In genomic region chr1:167462341-167462740, GRCh38 we compare ENCODE assay signal across 24 cellular contexts. TPM values are rescaled to one million over a fixed set of nuclear protein-coding genes. Genes with fewer than 3 reads are reported as not detected.
DNase-seq lines count a peak whose midpoint lies in the region; ATAC-seq and TF ChIP-seq lines count a peak whose summit lies in the region.
"Had no signal": no experiment of that assay in that cellular context is flagged by ENCODE, and none has a peak within 500 bp of the region (broad histone marks: within the 10 kb centered on the region; RNA-seq: fewer than 3 reads in every experiment).

No MANE protein-coding gene starts in this region.

- no peak for ATAC-seq in Right ventricle myocardium inferior
- no peak for ATAC-seq in heart right ventricle
- peak in 1 of 4 experiments; percentile 21 for ATAC-seq in T-cell (replicated peaks in 1 of 4)
- ATAC-seq in naive thymus-derived CD4-positive, alpha-beta T cell: peak; percentile 10
- ATAC-seq in HG02798 (IDR thresholded peaks at IDR 0.05; ENCODE audit: poor library complexity, unreplicated experiment): no peak

- CTCF ChIA-PET in T-cell (lab: Charles Lee): interaction anchor here in 1 of 2 donors (1.7 kb wide), 1 partner anchor 26 kb away, joined by 3 read pairs; no protein-coding TSS in a partner anchor
- CTCF ChIA-PET in naive thymus-derived CD4-positive, alpha-beta T cell (lab: Charles Lee): interaction anchor here (0.7 to 1.7 kb wide), 3 partner anchors 12 to 20 kb away, joined by 3 to 4 read pairs (median 4); no protein-coding TSS in a partner anchor

- H3K4me3 Mint-ChIP-seq in T-cell: peak overlapping the region in 1 of 3 donors; percentile 46
- H3K4me3 Mint-ChIP-seq in naive thymus-derived CD4-positive, alpha-beta T cell: peak overlapping the region in 4 of 10 donors; percentile 63 to 81 (median 70)
- H3K4me3 Mint-ChIP-seq: activated CD4-positive, alpha-beta memory T cell treated with anti-CD3 and anti-CD28 coated beads, Interleukin-2, amount 10 ng/mL, durations not matched to agents 7 days and 5 days; brain; mesothelial cell of epicardium; naive B cell had no signal

- peak overlapping the region; percentile 86 to 91 for H3K27ac Mint-ChIP-seq in T-cell
- H3K27ac Mint-ChIP-seq in naive thymus-derived CD4-positive, alpha-beta T cell: peak overlapping the region in 8 of 9 donors; percentile 87 to 98 (median 94)
- H3K27ac Mint-ChIP-seq: activated CD4-positive, alpha-beta memory T cell treated with anti-CD3 and anti-CD28 coated beads, Interleukin-2, amount 10 ng/mL, durations not matched to agents 7 days and 5 days; mesothelial cell of epicardium had no signal

- no peaks in the 10 kb centered on the region for H3K27me3 Mint-ChIP-seq in T-cell
- H3K27me3 Mint-ChIP-seq in naive thymus-derived CD4-positive, alpha-beta T cell: no peaks in the 10 kb centered on the region
- H3K27me3 Mint-ChIP-seq: activated CD4-positive, alpha-beta memory T cell treated with anti-CD3 and anti-CD28 coated beads, Interleukin-2, amount 10 ng/mL, durations not matched to agents 7 days and 5 days had no signal

- TF ChIP-seq EP300 in esophagus muscularis mucosa (IDR thresholded peaks at IDR 0.05): no peak

- 89 to 93% methylated on average over 8 of the region's 8 CpGs for WGBS in heart right ventricle, 2 donors
- 86% methylated on average over 7 of the region's 8 CpGs for WGBS in esophagus muscularis mucosa

- DNase-seq in Right ventricle myocardium inferior (ENCODE audit: missing footprints) (peak; percentile 39), heart right ventricle (no peak), T-cell (peak in 1 of 34 experiments; percentile 14), NCI-H2029 treated with DMSO at 0.1 percent for 48 hours (lab: John Stamatoyannopoulos, UW) (no peak), esophagus muscularis mucosa (ENCODE audit: extremely low spot score) (no peak)
- no peak for DNase-seq in naive thymus-derived CD4-positive, alpha-beta T cell
- DNase-seq: activated CD4-positive, alpha-beta memory T cell treated with anti-CD3 and anti-CD28 coated beads, Interleukin-2, amount 10 ng/mL, durations not matched to agents 7 days and 5 days; activated CD4-positive, CD25-positive, alpha-beta regulatory T cell; naive B cell; NCI-H1417 treated with DMSO at 0.1 percent for 48 hours; NCI-H2081 treated with DMSO at 0.1 percent for 48 hours; NCI-H226; spleen; substantia nigra had no signal

- no peak for TF ChIP-seq CTCF in heart right ventricle (IDR thresholded peaks at IDR 0.05)
- TF ChIP-seq CTCF in esophagus muscularis mucosa (IDR thresholded peaks at IDR 0.05): no peak

- H3K36me3 Mint-ChIP-seq in T-cell: peaks cover 27% of the 10 kb centered on the region
- peaks cover 0 to 19% (median 3%) of the 10 kb centered on the region in 5 donors for H3K36me3 Mint-ChIP-seq in naive thymus-derived CD4-positive, alpha-beta T cell
- H3K36me3 Mint-ChIP-seq: brain, mesothelial cell of epicardium, naive B cell had no signal

- H3K27me3 ChIP-seq in heart right ventricle (no peaks in the 10 kb centered on the region), esophagus muscularis mucosa (no peaks in the 10 kb centered on the region)
- H3K27me3 ChIP-seq in naive thymus-derived CD4-positive, alpha-beta T cell (ENCODE audit: control insufficient read depth in 2 of 2, insufficient read depth in 2 of 2, low read length in 2 of 2): no peaks in the 10 kb centered on the region
- H3K27me3 ChIP-seq: SJSA1, spleen had no signal

- peaks cover 78 to 87% (median 86%) of the 10 kb centered on the region in 3 donors for H3K4me1 Mint-ChIP-seq in T-cell
- peaks cover 43 to 99% (median 86%) of the 10 kb centered on the region in 7 donors for H3K4me1 Mint-ChIP-seq in naive thymus-derived CD4-positive, alpha-beta T cell
- H3K4me1 Mint-ChIP-seq: naive B cell had no signal

- peaks cover 0 to 5% (median 0%) of the 10 kb centered on the region in 9 donors for H3K4me1 ChIP-seq in heart right ventricle
- H3K4me1 ChIP-seq in naive thymus-derived CD4-positive, alpha-beta T cell (ENCODE audit: control insufficient read depth in 2 of 2, insufficient read depth in 2 of 2, low read length in 2 of 2): peaks cover 3 to 88% of the 10 kb centered on the region in 2 donors
- H3K4me1 ChIP-seq in esophagus muscularis mucosa: no peaks in the 10 kb centered on the region
- H3K4me1 ChIP-seq: SJSA1 had no signal

- no peaks in the 10 kb centered on the region for H3K9me3 Mint-ChIP-seq in T-cell
- H3K9me3 Mint-ChIP-seq in naive thymus-derived CD4-positive, alpha-beta T cell: no peaks in the 10 kb centered on the region
- H3K9me3 Mint-ChIP-seq: activated CD4-positive, alpha-beta memory T cell treated with anti-CD3 and anti-CD28 coated beads, Interleukin-2, amount 10 ng/mL, durations not matched to agents 7 days and 5 days; brain; mesothelial cell of epicardium; naive B cell had no signal

- POLR2A ChIA-PET in T-cell (lab: Charles Lee): interaction anchor here in 1 of 2 donors (1.1 kb wide), 1 partner anchor 46 kb away, joined by 3 read pairs; no protein-coding TSS in a partner anchor
- POLR2A ChIA-PET in naive thymus-derived CD4-positive, alpha-beta T cell (lab: Charles Lee): interaction anchor here (0.9 to 13.5 kb wide), 7 partner anchors 15 to 55 kb away, joined by 3 to 273 read pairs (median 4); partner anchors contain the start of gene CD247

- H3K9me3 ChIP-seq in heart right ventricle: no peaks in the 10 kb centered on the region
- H3K9me3 ChIP-seq in naive thymus-derived CD4-positive, alpha-beta T cell (ENCODE audit: control insufficient read depth in 2 of 3, low read length in 3 of 3): no peaks in the 10 kb centered on the region
- no peaks in the 10 kb centered on the region for H3K9me3 ChIP-seq in esophagus muscularis mucosa
- H3K9me3 ChIP-seq: SJSA1, spleen had no signal

- H3K4me3 ChIP-seq in heart right ventricle (no peak overlapping the region), esophagus muscularis mucosa (no peak overlapping the region)
- H3K4me3 ChIP-seq in naive thymus-derived CD4-positive, alpha-beta T cell (ENCODE audit: low read length): no peak overlapping the region
- H3K4me3 ChIP-seq: SJSA1, spleen had no signal

- intact Hi-C loops in Right ventricle myocardium inferior (cut with DNase I): no loop called here
- intact Hi-C loops in heart right ventricle (cut with DNase I): loop anchor here in 2 of 10 donors (5.0 to 10.0 kb wide), 2 partner anchors 62 to 65 kb away; no protein-coding TSS in a partner anchor
- intact Hi-C loops in naive thymus-derived CD4-positive, alpha-beta T cell (cut with micrococcal nuclease): no loop called here
- intact Hi-C loops in esophagus muscularis mucosa (cut with DNase I): no loop called here

- no peak for TF ChIP-seq POLR2A in esophagus muscularis mucosa (IDR thresholded peaks at IDR 0.05; ENCODE audit: low read depth)

- H3K27ac ChIP-seq in heart right ventricle (no peak overlapping the region), esophagus muscularis mucosa (replicated peaks in 1 of 4) (no peak overlapping the region)
- peak overlapping the region; percentile 100 for H3K27ac ChIP-seq in naive thymus-derived CD4-positive, alpha-beta T cell (ENCODE audit: low read depth, low read length)
- H3K27ac ChIP-seq: C4-2B, epithelial cell of prostate, HL-60, SJSA1 had no signal

- no peaks in the 10 kb centered on the region for H3K36me3 ChIP-seq in heart right ventricle
- H3K36me3 ChIP-seq in naive thymus-derived CD4-positive, alpha-beta T cell (ENCODE audit: control insufficient read depth in 2 of 3, insufficient read depth in 3 of 3, low read length in 3 of 3): peaks cover 0 to 13% (median 0%) of the 10 kb centered on the region in 3 experiments
- H3K36me3 ChIP-seq in esophagus muscularis mucosa: no peaks in the 10 kb centered on the region
- H3K36me3 ChIP-seq: SJSA1, spleen had no signal

RNA-seq across cellular contexts. Expression of gene CD247, which starts 56.0 kb away (rescaled TPM):
- total RNA-seq in Right ventricle myocardium inferior (0.92 TPM), heart right ventricle (1 to 10 TPM in 2 of 10 donors, under 1 TPM in 7, not detected in 1; 0.31 to 6.5 (median 0.74) TPM), T-cell (100 to 1,000 TPM; 324 to 414 (median 385) TPM), esophagus muscularis mucosa (1 to 10 TPM in 1 of 4 donors, under 1 TPM in 2, not detected in 1; 0.26 to 2.0 (median 0.52) TPM)
- polyA plus RNA-seq in heart right ventricle: under 1 TPM; 0.39 to 0.66 TPM
- 100 to 1,000 TPM; 246 to 476 (median 336) TPM for total RNA-seq in naive thymus-derived CD4-positive, alpha-beta T cell
- 100 to 1,000 TPM; 352 to 437 TPM for polyA plus RNA-seq in naive thymus-derived CD4-positive, alpha-beta T cell
- total RNA-seq: chondrocyte, kidney epithelial cell, osteocyte, SJSA1 had no signal

Comparison
In these comparisons a context has a peak if more than half of its experiments do, and no peak if none do; other contexts are left out.
1. RNA of gene CD247, which starts 56.0 kb away (total RNA-seq): 324 to 414 TPM in T-cell and 246 to 476 TPM in naive thymus-derived CD4-positive, alpha-beta T cell; 0.92 TPM in Right ventricle myocardium inferior (single experiment), 0.31 to 6.5 TPM in heart right ventricle and 0.26 to 2.0 TPM in esophagus muscularis mucosa; every median in the first group is over 10 times any median in the second.